Comparison of ENCODE assay signal across 8 cellular contexts in the genomic region with DNA sequence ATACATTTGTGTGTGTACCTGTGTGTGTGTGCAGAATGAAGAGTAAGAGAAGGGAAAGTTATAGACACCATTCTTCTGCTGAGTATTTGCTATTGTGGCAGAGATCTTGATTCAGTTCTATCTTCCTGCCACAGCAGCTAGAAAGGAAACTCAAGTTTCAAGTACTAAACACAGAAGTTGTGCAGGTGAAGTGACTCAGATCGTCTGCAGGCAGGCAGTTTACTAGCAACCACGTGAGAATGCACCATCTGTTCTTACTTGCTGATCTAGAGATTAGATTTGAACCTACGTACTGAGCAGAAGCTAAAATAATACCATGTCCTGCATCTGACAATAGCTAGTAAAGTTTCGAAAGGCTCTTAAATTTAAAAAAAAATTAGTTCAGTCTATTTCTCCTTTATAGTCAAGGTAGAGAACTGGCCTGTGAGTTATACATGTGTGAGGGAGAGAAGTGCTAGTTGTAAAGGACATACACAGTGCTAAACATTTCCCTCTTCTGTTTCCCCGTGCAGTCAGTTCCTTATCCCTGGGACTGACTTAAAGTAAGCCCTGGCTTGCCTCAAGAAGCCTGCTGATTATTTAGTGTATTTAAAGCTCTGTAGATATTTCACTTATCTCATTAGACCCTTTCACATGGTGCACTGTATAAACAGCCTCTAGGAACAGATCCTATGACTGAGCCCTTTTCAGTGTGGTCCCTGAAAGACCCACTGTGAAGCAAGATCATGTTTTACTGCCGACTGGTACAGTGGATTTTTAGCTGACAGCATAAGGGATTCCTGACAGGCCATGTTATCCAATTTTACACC. TPM values are rescaled to one million over a fixed set of nuclear protein-coding genes. Genes with fewer than 3 reads are reported as not detected.
DNase-seq lines count a peak whose midpoint lies in the region; ATAC-seq lines count a peak whose summit lies in the region.

No MANE protein-coding gene starts in this region.

- peak; percentile 87 for DNase-seq in DMS53 treated with DMSO at 0.1 percent for 48 hours (lab: John Stamatoyannopoulos, UW; ENCODE audit: unreplicated experiment)
- peak; percentile 80 for DNase-seq in Jurkat, Clone E6-1 (ENCODE audit: low read depth, low spot score)
- peak; percentile 17 for DNase-seq in astrocyte of the hippocampus (ENCODE audit: low read depth, low spot score)
- peak; percentile 24 for DNase-seq in mucosa of gallbladder (ENCODE audit: low spot score)
- no peak for DNase-seq in activated gamma-delta T cell treated with Interleukin-2 at 50 U/mL for 16 hours
- no peak for DNase-seq in activated CD8-positive, alpha-beta memory T cell treated with anti-CD3 and anti-CD28 coated beads for 24 hours

- no peak overlapping the region for H3K4me3 ChIP-seq in Jurkat, Clone E6-1 (ENCODE audit: low read length)

- ATAC-seq in GM21360 (IDR thresholded peaks at IDR 0.05; ENCODE audit: unreplicated experiment) (peak; percentile 87), GM18861 (IDR thresholded peaks at IDR 0.05; ENCODE audit: unreplicated experiment) (no peak)

RNA-seq across cellular contexts. Expression of a gene that starts 45.0 kb away (rescaled TPM):
- not detected for polyA plus RNA-seq in Jurkat, Clone E6-1 (2012; ENCODE audit: insufficient read depth, insufficient read length)
- 63.3 TPM for total RNA-seq in mucosa of gallbladder

Comparison
In these comparisons a context has a peak if more than half of its experiments do, and no peak if none do; other contexts are left out.
1. DNase-seq: peak in DMS53 treated with DMSO at 0.1 percent for 48 hours (single experiment), Jurkat, Clone E6-1 (single experiment), astrocyte of the hippocampus (single experiment) and mucosa of gallbladder (single experiment); none in activated gamma-delta T cell treated with Interleukin-2 at 50 U/mL for 16 hours (single experiment) and activated CD8-positive, alpha-beta memory T cell treated with anti-CD3 and anti-CD28 coated beads for 24 hours (single experiment).